In the genomic region with DNA sequence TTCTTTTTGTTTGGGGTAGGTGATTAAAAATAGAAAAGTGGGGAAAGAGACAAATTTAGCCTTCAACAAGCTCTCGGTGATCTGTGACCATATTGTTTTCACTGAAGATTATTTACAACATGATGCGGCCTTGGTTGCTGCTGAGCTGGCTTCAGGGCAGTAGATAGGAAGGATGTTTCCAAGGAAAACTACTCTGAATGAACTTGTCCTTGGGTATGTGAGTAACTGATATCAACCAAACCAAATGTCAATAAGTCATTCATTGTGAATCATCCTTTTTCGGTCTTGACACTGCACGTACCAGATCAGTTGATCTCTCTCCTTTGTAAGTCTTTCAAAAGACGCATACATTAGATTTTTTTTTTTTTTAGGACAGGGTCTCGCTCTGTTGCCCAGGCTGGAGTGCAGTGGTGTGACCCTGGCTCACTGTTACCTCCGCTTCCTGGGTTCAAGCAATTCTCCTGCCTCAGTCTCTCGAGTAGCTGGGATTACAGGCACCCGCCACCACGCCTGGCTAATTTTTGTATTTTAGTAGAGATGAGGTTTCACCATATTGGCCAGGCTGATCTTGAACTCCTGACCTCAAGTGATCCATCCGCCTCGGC, we compare ENCODE assay signal across 8 cellular contexts. TPM values are rescaled to one million over a fixed set of nuclear protein-coding genes. Genes with fewer than 3 reads are reported as not detected.
DNase-seq lines count a peak whose midpoint lies in the region; ATAC-seq, FAIRE-seq and TF ChIP-seq lines count a peak whose summit lies in the region.
"Not testable (repeated sequence)": the region's sequence is repeated elsewhere in the genome, so short reads cannot be mapped to it uniquely, and the experiment has no call there.

No MANE protein-coding gene starts in this region.

- not testable (repeated sequence) for H3K9me3 ChIP-seq in RWPE2 (ENCODE audit: severe bottlenecking); K562 (replicated peaks; ENCODE audit: control insufficient read depth, insufficient read depth, low read depth, low read length)

- CTCF ChIA-PET in K562 (lab: Yijun Ruan, JAX; ENCODE audit: low intra/inter-chr PET ratio): not testable (repeated sequence)

- not testable (repeated sequence) for TF ChIP-seq CTCF in RWPE2 (IDR thresholded peaks at IDR 0.05; ENCODE audit: poor library complexity, severe bottlenecking); K562 (IDR thresholded peaks at IDR 0.05 in 2 of 3, conservative IDR thresholded peaks at IDR 0.05 in 1 of 3; ENCODE audit: insufficient read depth in 2 of 3, low read depth in 1 of 3, low read length in 3 of 3); foreskin keratinocyte (conservative IDR thresholded peaks at IDR 0.05)

- POLR2A ChIA-PET in K562 (lab: Yijun Ruan, JAX): interaction anchor here (0.8 to 1.8 kb wide), 5 partner anchors 9 to 52 kb away, joined by 3 to 5 read pairs (median 3); no protein-coding TSS in a partner anchor

- not testable (repeated sequence) for H3K9ac ChIP-seq in K562 (ENCODE audit: insufficient read depth in 1 of 2, low read depth in 2 of 2, low read length in 2 of 2)

- peaks cover 21% of the 10 kb centered on the region for H3K36me3 Mint-ChIP-seq in activated CD4-positive, alpha-beta T cell treated with anti-CD3 and anti-CD28 coated beads, Interleukin-2, amount 10 ng/mL, durations not matched to agents 24 days and 14 days (ENCODE audit: low read depth)
- peaks cover 16% of the 10 kb centered on the region for H3K36me3 Mint-ChIP-seq in activated T-helper 1 cell treated with anti-CD3 and anti-CD28 coated beads, Interleukin-12 subunit alpha, Interleukin-12 subunit beta, Interleukin-2, Interleukin-4 antibody, amounts not matched to agents 30 ng/mL and 10 ng/mL and 1 ng/mL, durations not matched to agents 14 hours and 24 hours and 36 hours (ENCODE audit: low read depth)
- not testable (repeated sequence) for H3K36me3 Mint-ChIP-seq in activated naive CD8-positive, alpha-beta T cell
- peaks cover 19% of the 10 kb centered on the region for H3K36me3 Mint-ChIP-seq in stimulated activated naive CD8-positive, alpha-beta T cell treated with anti-CD3 and anti-CD28 coated beads, Interleukin-15, Interleukin-2, amounts not matched to agents 100 ng/mL and 50 ng/mL, for 24 hours (ENCODE audit: low read depth)

- H3K27ac Mint-ChIP-seq in activated CD4-positive, alpha-beta T cell treated with anti-CD3 and anti-CD28 coated beads, Interleukin-2, amount 10 ng/mL, durations not matched to agents 24 days and 14 days: peak overlapping the region; percentile 63
- peak overlapping the region; percentile 1 for H3K27ac Mint-ChIP-seq in activated T-helper 1 cell treated with anti-CD3 and anti-CD28 coated beads, Interleukin-12 subunit alpha, Interleukin-12 subunit beta, Interleukin-2, Interleukin-4 antibody, amounts not matched to agents 30 ng/mL and 10 ng/mL and 1 ng/mL, durations not matched to agents 14 hours and 24 hours and 36 hours
- H3K27ac Mint-ChIP-seq in activated naive CD8-positive, alpha-beta T cell: peak overlapping the region; percentile 24
- H3K27ac Mint-ChIP-seq in stimulated activated naive CD8-positive, alpha-beta T cell treated with anti-CD3 and anti-CD28 coated beads, Interleukin-15, Interleukin-2, amounts not matched to agents 100 ng/mL and 50 ng/mL, for 24 hours: peak overlapping the region; percentile 82

- BruUV-seq in K562 (replicated peaks; lab: Mats Ljungman, UMichigan): not testable (repeated sequence)

- ATAC-seq in RWPE2 (ENCODE audit: low read depth) (peak; percentile 54; the same call in 1 of the 3 replicates), foreskin keratinocyte (peak; percentile 26)
- not testable (repeated sequence) for ATAC-seq in K562

- not testable (repeated sequence) for H3K27me3 Mint-ChIP-seq in activated CD4-positive, alpha-beta T cell treated with anti-CD3 and anti-CD28 coated beads, Interleukin-2, amount 10 ng/mL, durations not matched to agents 24 days and 14 days; activated T-helper 1 cell treated with anti-CD3 and anti-CD28 coated beads, Interleukin-12 subunit alpha, Interleukin-12 subunit beta, Interleukin-2, Interleukin-4 antibody, amounts not matched to agents 30 ng/mL and 10 ng/mL and 1 ng/mL, durations not matched to agents 14 hours and 24 hours and 36 hours (ENCODE audit: insufficient read depth); activated naive CD8-positive, alpha-beta T cell; stimulated activated naive CD8-positive, alpha-beta T cell treated with anti-CD3 and anti-CD28 coated beads, Interleukin-15, Interleukin-2, amounts not matched to agents 100 ng/mL and 50 ng/mL, for 24 hours

- H2AFZ ChIP-seq in K562 (ENCODE audit: low read depth, low read length): not testable (repeated sequence)

- not testable (repeated sequence) for H3K4me3 Mint-ChIP-seq in activated CD4-positive, alpha-beta T cell treated with anti-CD3 and anti-CD28 coated beads, Interleukin-2, amount 10 ng/mL, durations not matched to agents 24 days and 14 days; activated T-helper 1 cell treated with anti-CD3 and anti-CD28 coated beads, Interleukin-12 subunit alpha, Interleukin-12 subunit beta, Interleukin-2, Interleukin-4 antibody, amounts not matched to agents 30 ng/mL and 10 ng/mL and 1 ng/mL, durations not matched to agents 14 hours and 24 hours and 36 hours; activated naive CD8-positive, alpha-beta T cell; stimulated activated naive CD8-positive, alpha-beta T cell treated with anti-CD3 and anti-CD28 coated beads, Interleukin-15, Interleukin-2, amounts not matched to agents 100 ng/mL and 50 ng/mL, for 24 hours

- peaks cover 48% of the 10 kb centered on the region for H3K4me1 Mint-ChIP-seq in activated CD4-positive, alpha-beta T cell treated with anti-CD3 and anti-CD28 coated beads, Interleukin-2, amount 10 ng/mL, durations not matched to agents 24 days and 14 days
- peaks cover 56% of the 10 kb centered on the region for H3K4me1 Mint-ChIP-seq in activated T-helper 1 cell treated with anti-CD3 and anti-CD28 coated beads, Interleukin-12 subunit alpha, Interleukin-12 subunit beta, Interleukin-2, Interleukin-4 antibody, amounts not matched to agents 30 ng/mL and 10 ng/mL and 1 ng/mL, durations not matched to agents 14 hours and 24 hours and 36 hours (ENCODE audit: low read depth)
- peaks cover 81% of the 10 kb centered on the region for H3K4me1 Mint-ChIP-seq in activated naive CD8-positive, alpha-beta T cell (ENCODE audit: low read depth)
- peaks cover 95% of the 10 kb centered on the region for H3K4me1 Mint-ChIP-seq in stimulated activated naive CD8-positive, alpha-beta T cell treated with anti-CD3 and anti-CD28 coated beads, Interleukin-15, Interleukin-2, amounts not matched to agents 100 ng/mL and 50 ng/mL, for 24 hours (ENCODE audit: low read depth)

- H3K36me3 ChIP-seq in RWPE2 (ENCODE audit: low read depth); K562 (ENCODE audit: control insufficient read depth, insufficient read depth, low read length): not testable (repeated sequence)

- peak overlapping the region; percentile 44 for H3K4me2 ChIP-seq in K562 (ENCODE audit: insufficient read depth, low read length)

- FAIRE-seq in K562 (lab: Jason Lieb, UNC): peak; percentile 82

- intact Hi-C loops in activated CD4-positive, alpha-beta T cell treated with anti-CD3 and anti-CD28 coated beads, Interleukin-2, amount 10 ng/mL, durations not matched to agents 24 days and 14 days (cut with micrococcal nuclease); activated T-helper 1 cell treated with anti-CD3 and anti-CD28 coated beads, Interleukin-12 subunit alpha, Interleukin-12 subunit beta, Interleukin-2, Interleukin-4 antibody, amounts not matched to agents 30 ng/mL and 10 ng/mL and 1 ng/mL, durations not matched to agents 14 hours and 24 hours and 36 hours (cut with micrococcal nuclease); K562 (cut with micrococcal nuclease): not testable (repeated sequence)

- H3K9me1 ChIP-seq in K562 (ENCODE audit: control insufficient read depth, insufficient read depth, low read length): not testable (repeated sequence)

- peak; percentile 12; the same call in 1 of the 2 replicates for TF ChIP-seq EP300 in K562 (IDR thresholded peaks at IDR 0.05; ENCODE audit: low read length)

- WGBS in K562 (ENCODE audit: insufficient coverage, low coverage, missing lambda C conversion rate): 42% methylated on average over 11 of the region's 12 CpGs

- H3K27ac ChIP-seq in RWPE2 (ENCODE audit: poor library complexity, severe bottlenecking); foreskin keratinocyte: not testable (repeated sequence)
- peak overlapping the region; percentile 31; the same call in 1 of the 3 replicates for H3K27ac ChIP-seq in K562 (ENCODE audit: extremely low read depth, low read depth, low read length)

- not testable (repeated sequence) for H3K9me3 Mint-ChIP-seq in activated CD4-positive, alpha-beta T cell treated with anti-CD3 and anti-CD28 coated beads, Interleukin-2, amount 10 ng/mL, durations not matched to agents 24 days and 14 days; activated T-helper 1 cell treated with anti-CD3 and anti-CD28 coated beads, Interleukin-12 subunit alpha, Interleukin-12 subunit beta, Interleukin-2, Interleukin-4 antibody, amounts not matched to agents 30 ng/mL and 10 ng/mL and 1 ng/mL, durations not matched to agents 14 hours and 24 hours and 36 hours; activated naive CD8-positive, alpha-beta T cell (ENCODE audit: low read depth); stimulated activated naive CD8-positive, alpha-beta T cell treated with anti-CD3 and anti-CD28 coated beads, Interleukin-15, Interleukin-2, amounts not matched to agents 100 ng/mL and 50 ng/mL, for 24 hours

- peaks cover 11% of the 10 kb centered on the region for H3K79me2 ChIP-seq in K562 (ENCODE audit: control insufficient read depth, insufficient read depth, low read length)

- H4K20me1 ChIP-seq in K562 (replicated peaks; ENCODE audit: control insufficient read depth, insufficient read depth, low read length): not testable (repeated sequence)

- in situ Hi-C loops in K562 (cut with MboI): not testable (repeated sequence)

- TF ChIP-seq RAD21 in K562 (CRISPR knock-in tag; conservative IDR thresholded peaks at IDR 0.05 in 1 of 2, IDR thresholded peaks at IDR 0.05 in 1 of 2): not testable (repeated sequence)

- not testable (repeated sequence) for H3K4me1 ChIP-seq in RWPE2 (ENCODE audit: insufficient read depth, poor library complexity, severe bottlenecking); foreskin keratinocyte
- H3K4me1 ChIP-seq in K562 (replicated peaks in 1 of 2; ENCODE audit: control insufficient read depth in 2 of 2, insufficient read depth in 2 of 2, low read length in 2 of 2): peaks cover 3 to 27% of the 10 kb centered on the region in 2 experiments; a peak in 3 of 5 replicates

- H3K27me3 ChIP-seq in RWPE2 (ENCODE audit: insufficient read depth, poor library complexity, severe bottlenecking); K562 (ENCODE audit: control insufficient read depth in 2 of 2, insufficient read depth in 2 of 2, low read length in 2 of 2); foreskin keratinocyte: not testable (repeated sequence)

- not testable (repeated sequence) for TF ChIP-seq POLR2A in K562 (conservative IDR thresholded peaks at IDR 0.05)

- DNase-seq in HPDE6-E6E7 (ENCODE audit: extremely low spot score) (peak; percentile 17), K562 (ENCODE audit: extremely low read depth in 1 of 4, low spot score in 3 of 4) (peak in 2 of 4 experiments; percentile 26 to 47), foreskin keratinocyte (peak in 1 of 2 donors; percentile 6)
- DNase-seq in RWPE2 (ENCODE audit: low spot score); activated CD4-positive, alpha-beta T cell treated with anti-CD3 and anti-CD28 coated beads, Interleukin-2, amount 10 ng/mL, durations not matched to agents 24 days and 14 days; activated T-helper 1 cell treated with anti-CD3 and anti-CD28 coated beads, Interleukin-12 subunit alpha, Interleukin-12 subunit beta, Interleukin-2, Interleukin-4 antibody, amounts not matched to agents 30 ng/mL and 10 ng/mL and 1 ng/mL, durations not matched to agents 14 hours and 24 hours and 36 hours (ENCODE audit: low spot score): not testable (repeated sequence)

- H3K4me3 ChIP-seq in RWPE2 (ENCODE audit: severe bottlenecking); K562: not testable (repeated sequence)

RNA-seq across cellular contexts. Expression of a gene that starts 58.6 kb away (rescaled TPM):
- 164 TPM in 2 replicates for total RNA-seq in activated CD4-positive, alpha-beta T cell treated with anti-CD3 and anti-CD28 coated beads, Interleukin-2, amount 10 ng/mL, durations not matched to agents 24 days and 14 days
- 155 and 157 TPM in 2 replicates for total RNA-seq in activated T-helper 1 cell treated with anti-CD3 and anti-CD28 coated beads, Interleukin-12 subunit alpha, Interleukin-12 subunit beta, Interleukin-2, Interleukin-4 antibody, amounts not matched to agents 30 ng/mL and 10 ng/mL and 1 ng/mL, durations not matched to agents 14 hours and 24 hours and 36 hours
- 104 and 117 TPM in 2 replicates for total RNA-seq in K562 (2011; cell fraction: chromatin; rRNA removed; ENCODE audit: low replicate concordance)
- 43.2 and 50.5 TPM in 2 replicates for total RNA-seq in K562 (2011; cell fraction: nucleolus; rRNA removed)
- total RNA-seq in K562 (2011; cell fraction: nucleoplasm; rRNA removed): 62.3 and 84.4 TPM in 2 replicates
- total RNA-seq in K562 (2014; rRNA removed): 9.5 and 11.3 TPM in 2 replicates
- 17.8 and 20.1 TPM in 2 replicates for total RNA-seq in K562 (2014; rRNA removed; fragmentation: Illumina TruSeq; extraction: Trizol)
- total RNA-seq in K562 (2015; rRNA removed; fragmentation: Illumina TruSeq; extraction: Trizol): 17.8 and 20.9 TPM in 2 replicates
- 30.4 and 33.0 TPM in 2 replicates for total RNA-seq in K562 (2021)
- 24.1 and 25.9 TPM in 2 replicates for polyA plus RNA-seq in K562 (2011; rRNA removed)
- 12.7 and 19.8 TPM in 2 replicates for polyA plus RNA-seq in K562 (2011; cell fraction: cytosol; rRNA removed)
- polyA plus RNA-seq in K562 (2011; cell fraction: nucleus; rRNA removed): 19.9 and 25.4 TPM in 2 replicates
- polyA plus RNA-seq in K562 (2012): 15.4 and 18.6 TPM in 2 replicates
- 18.1 and 19.5 TPM in 2 replicates for polyA plus RNA-seq in K562 (2014; fragmentation: Illumina TruSeq; extraction: Trizol)
- polyA plus RNA-seq in K562 (2014; fragmentation: Nextera tagmentation; extraction: Ambion mirVana): 1 to 10 TPM; 3.2 to 5.3 TPM
- 11.6 and 12.5 TPM in 2 replicates for polyA plus RNA-seq in K562 (2014; rRNA removed)
- 41.9 and 45.2 TPM in 2 replicates for polyA minus RNA-seq in K562 (2011; rRNA and poly(A)+ RNA removed)
- polyA minus RNA-seq in K562 (2011; cell fraction: cytosol; rRNA and poly(A)+ RNA removed): 20.5 and 22.4 TPM in 2 replicates
- polyA minus RNA-seq in K562 (2011; cell fraction: nucleus; rRNA and poly(A)+ RNA removed): 33.0 and 46.7 TPM in 2 replicates
- 5.0 and 6.8 TPM in 2 replicates for total RNA-seq in foreskin keratinocyte
- 1.7 and 2.0 TPM in 2 replicates for polyA plus RNA-seq in foreskin keratinocyte

Comparison
In these comparisons a context has a peak if more than half of its experiments do, and no peak if none do; other contexts are left out.
1. H3K27ac Mint-ChIP-seq: peak in every context shown above with its lines; median percentile 82 in stimulated activated naive CD8-positive, alpha-beta T cell treated with anti-CD3 and anti-CD28 coated beads, Interleukin-15, Interleukin-2, amounts not matched to agents 100 ng/mL and 50 ng/mL, for 24 hours; 63 in activated CD4-positive, alpha-beta T cell treated with anti-CD3 and anti-CD28 coated beads, Interleukin-2, amount 10 ng/mL, durations not matched to agents 24 days and 14 days; 24 in activated naive CD8-positive, alpha-beta T cell; 1 in activated T-helper 1 cell treated with anti-CD3 and anti-CD28 coated beads, Interleukin-12 subunit alpha, Interleukin-12 subunit beta, Interleukin-2, Interleukin-4 antibody, amounts not matched to agents 30 ng/mL and 10 ng/mL and 1 ng/mL, durations not matched to agents 14 hours and 24 hours and 36 hours.